Comparison of ENCODE assay signal across 2 cellular contexts in the genomic region with DNA sequence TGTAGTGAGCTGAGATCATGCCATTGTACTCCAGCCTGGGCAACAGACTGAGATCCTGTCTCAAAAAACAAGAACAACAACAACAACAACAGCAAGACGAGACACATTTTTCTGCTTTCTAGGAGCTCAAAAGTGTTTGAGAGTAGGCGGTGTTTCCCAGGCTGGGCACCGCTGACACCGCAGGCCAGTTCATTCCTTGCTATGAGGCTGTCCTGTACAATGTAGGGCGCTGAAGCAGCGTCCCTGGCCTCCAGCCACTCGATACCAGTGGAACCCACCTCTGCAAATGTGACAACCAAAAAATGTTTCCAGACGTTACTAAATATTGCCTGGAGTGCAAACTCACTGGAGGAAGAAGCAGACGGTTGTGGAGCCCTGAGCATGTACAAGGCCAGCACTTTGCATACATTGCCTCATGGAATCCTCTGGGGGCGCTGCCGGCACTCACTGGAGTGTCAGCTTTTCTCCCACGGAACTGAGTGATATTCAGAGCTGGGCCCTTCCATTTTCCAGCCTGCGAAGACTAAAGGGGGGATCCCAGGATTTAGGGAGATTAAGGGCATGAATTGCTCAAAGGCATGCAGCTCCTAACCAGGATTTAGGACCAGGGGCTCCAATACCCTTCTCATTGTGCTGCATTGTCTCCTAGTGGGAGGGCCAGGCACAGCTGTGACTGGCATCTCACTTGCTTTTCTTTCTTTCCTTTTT.
TF ChIP-seq lines count a peak whose summit lies in the region.

No MANE protein-coding gene starts in this region.

TF ChIP-seq in WTC11, 78 proteins besides CTCF, POLR2A, EP300 and RAD21 (continued from another document):
- TF ChIP-seq ATF6 (CRISPR knock-in tag; IDR thresholded peaks at IDR 0.05) = no peak
- TF ChIP-seq SOX15 (CRISPR knock-in tag; IDR thresholded peaks at IDR 0.05) = no peak

TF ChIP-seq in HepG2, 621 proteins besides CTCF, POLR2A, EP300 and RAD21 (continued from another document and continues in another):
- TF ChIP-seq SPEN (CRISPR knock-in tag; IDR thresholded peaks at IDR 0.05; ENCODE audit: low read depth) (0 out of 2 replicates have a peak, but pooled peaks have one; percentile 37), ZFY (CRISPR knock-in tag; IDR thresholded peaks at IDR 0.05) (peak; percentile 32), BCL3 (CRISPR knock-in tag; IDR thresholded peaks at IDR 0.05) (no peak), CBFB (CRISPR knock-in tag; IDR thresholded peaks at IDR 0.05) (no peak), RBFOX2 (IDR thresholded peaks at IDR 0.05; ENCODE audit: low read depth, low read length) (no peak), MIER3 (CRISPR knock-in tag; IDR thresholded peaks at IDR 0.05; ENCODE audit: borderline replicate concordance) (no peak), MED13 (CRISPR knock-in tag; IDR thresholded peaks at IDR 0.05) (no peak), ZNF281 (CRISPR knock-in tag; IDR thresholded peaks at IDR 0.05; ENCODE audit: borderline replicate concordance) (no peak), AGO2 (optimal IDR thresholded peaks at IDR 0.05; ENCODE audit: low read depth, low read length) (no peak), ZFP36L2 (CRISPR knock-in tag; IDR thresholded peaks at IDR 0.05) (no peak), ZFP90 (CRISPR knock-in tag; IDR thresholded peaks at IDR 0.05; ENCODE audit: borderline replicate concordance) (no peak), ZNF674 (CRISPR knock-in tag; IDR thresholded peaks at IDR 0.05; ENCODE audit: low read depth) (no peak), ZSCAN12 (CRISPR knock-in tag; IDR thresholded peaks at IDR 0.05) (no peak), FOSL1 (CRISPR knock-in tag; IDR thresholded peaks at IDR 0.05; ENCODE audit: borderline replicate concordance) (no peak), WIZ (CRISPR knock-in tag; IDR thresholded peaks at IDR 0.05) (no peak), SAP130 (CRISPR knock-in tag; IDR thresholded peaks at IDR 0.05; ENCODE audit: low read depth) (peak; percentile 52), BRD4 (CRISPR knock-in tag; IDR thresholded peaks at IDR 0.05) (no peak), NFE2L1 (CRISPR knock-in tag; IDR thresholded peaks at IDR 0.05; ENCODE audit: borderline replicate concordance) (no peak), TEF (CRISPR knock-in tag; IDR thresholded peaks at IDR 0.05) (no peak), ZNF839 (CRISPR knock-in tag; IDR thresholded peaks at IDR 0.05; ENCODE audit: borderline replicate concordance) (no peak), PCBP2 (optimal IDR thresholded peaks at IDR 0.05; ENCODE audit: low read depth, low read length, poor library complexity, severe bottlenecking) (no peak), BCL6 (CRISPR knock-in tag; IDR thresholded peaks at IDR 0.05) (peak; percentile 43; the same call in 1 of the 2 replicates), HNRNPUL1 (IDR thresholded peaks at IDR 0.05; ENCODE audit: low read depth, low read length) (no peak), SRSF1 (optimal IDR thresholded peaks at IDR 0.05; ENCODE audit: low read depth, low read length) (no peak), FOXA3 (CRISPR knock-in tag; IDR thresholded peaks at IDR 0.05) (0 out of 2 replicates have a peak, but pooled peaks have one; percentile 9), NBN (conservative IDR thresholded peaks at IDR 0.05) (no peak), MBNL3 (CRISPR knock-in tag; conservative IDR thresholded peaks at IDR 0.05) (no peak), ZNF337 (CRISPR knock-in tag; IDR thresholded peaks at IDR 0.05; ENCODE audit: borderline replicate concordance, low read depth) (no peak), ZNF652 (CRISPR knock-in tag; IDR thresholded peaks at IDR 0.05; ENCODE audit: borderline replicate concordance, low read depth) (no peak), KLF12 (CRISPR knock-in tag; IDR thresholded peaks at IDR 0.05; ENCODE audit: borderline replicate concordance) (no peak), HOXA9 (CRISPR knock-in tag; IDR thresholded peaks at IDR 0.05; ENCODE audit: borderline replicate concordance) (no peak), MED8 (CRISPR knock-in tag; IDR thresholded peaks at IDR 0.05; ENCODE audit: insufficient replicate concordance) (no peak), EHMT2 (IDR thresholded peaks at IDR 0.05; ENCODE audit: borderline replicate concordance, low read depth, low read length) (no peak), ZBTB7A (CRISPR knock-in tag; IDR thresholded peaks at IDR 0.05) (no peak), HMG20B (CRISPR knock-in tag; conservative IDR thresholded peaks at IDR 0.05) (no peak), GMEB2 (CRISPR knock-in tag; IDR thresholded peaks at IDR 0.05; ENCODE audit: low read depth) (no peak), STAT5B (CRISPR knock-in tag; IDR thresholded peaks at IDR 0.05) (no peak), ZBTB20 (CRISPR knock-in tag; IDR thresholded peaks at IDR 0.05; ENCODE audit: borderline replicate concordance, low read depth) (no peak), HHEX (CRISPR knock-in tag; IDR thresholded peaks at IDR 0.05) (no peak), MAFK (conservative IDR thresholded peaks at IDR 0.05 in 1 of 2, IDR thresholded peaks at IDR 0.05 in 1 of 2; ENCODE audit: low read length in 2 of 2) (0 out of 4 replicates have a peak, but pooled peaks of 1 of the 2 experiments have one; percentile 10), ATF3 (CRISPR knock-in tag; IDR thresholded peaks at IDR 0.05) (no peak), THAP11 (CRISPR knock-in tag; IDR thresholded peaks at IDR 0.05) (peak; percentile 37; the same call in 1 of the 2 replicates), TBP (CRISPR knock-in tag; IDR thresholded peaks at IDR 0.05) (no peak), ZNF550 (CRISPR knock-in tag; IDR thresholded peaks at IDR 0.05; ENCODE audit: borderline replicate concordance) (no peak)
- TF ChIP-seq, protein P1, sequence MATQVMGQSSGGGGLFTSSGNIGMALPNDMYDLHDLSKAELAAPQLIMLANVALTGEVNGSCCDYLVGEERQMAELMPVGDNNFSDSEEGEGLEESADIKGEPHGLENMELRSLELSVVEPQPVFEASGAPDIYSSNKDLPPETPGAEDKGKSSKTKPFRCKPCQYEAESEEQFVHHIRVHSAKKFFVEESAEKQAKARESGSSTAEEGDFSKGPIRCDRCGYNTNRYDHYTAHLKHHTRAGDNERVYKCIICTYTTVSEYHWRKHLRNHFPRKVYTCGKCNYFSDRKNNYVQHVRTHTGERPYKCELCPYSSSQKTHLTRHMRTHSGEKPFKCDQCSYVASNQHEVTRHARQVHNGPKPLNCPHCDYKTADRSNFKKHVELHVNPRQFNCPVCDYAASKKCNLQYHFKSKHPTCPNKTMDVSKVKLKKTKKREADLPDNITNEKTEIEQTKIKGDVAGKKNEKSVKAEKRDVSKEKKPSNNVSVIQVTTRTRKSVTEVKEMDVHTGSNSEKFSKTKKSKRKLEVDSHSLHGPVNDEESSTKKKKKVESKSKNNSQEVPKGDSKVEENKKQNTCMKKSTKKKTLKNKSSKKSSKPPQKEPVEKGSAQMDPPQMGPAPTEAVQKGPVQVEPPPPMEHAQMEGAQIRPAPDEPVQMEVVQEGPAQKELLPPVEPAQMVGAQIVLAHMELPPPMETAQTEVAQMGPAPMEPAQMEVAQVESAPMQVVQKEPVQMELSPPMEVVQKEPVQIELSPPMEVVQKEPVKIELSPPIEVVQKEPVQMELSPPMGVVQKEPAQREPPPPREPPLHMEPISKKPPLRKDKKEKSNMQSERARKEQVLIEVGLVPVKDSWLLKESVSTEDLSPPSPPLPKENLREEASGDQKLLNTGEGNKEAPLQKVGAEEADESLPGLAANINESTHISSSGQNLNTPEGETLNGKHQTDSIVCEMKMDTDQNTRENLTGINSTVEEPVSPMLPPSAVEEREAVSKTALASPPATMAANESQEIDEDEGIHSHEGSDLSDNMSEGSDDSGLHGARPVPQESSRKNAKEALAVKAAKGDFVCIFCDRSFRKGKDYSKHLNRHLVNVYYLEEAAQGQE (IDR thresholded peaks at IDR 0.05; ENCODE audit: borderline replicate concordance in 1 of 2, low read depth in 1 of 2, low read length in 2 of 2) = no peak
- TF ChIP-seq, protein P2, sequence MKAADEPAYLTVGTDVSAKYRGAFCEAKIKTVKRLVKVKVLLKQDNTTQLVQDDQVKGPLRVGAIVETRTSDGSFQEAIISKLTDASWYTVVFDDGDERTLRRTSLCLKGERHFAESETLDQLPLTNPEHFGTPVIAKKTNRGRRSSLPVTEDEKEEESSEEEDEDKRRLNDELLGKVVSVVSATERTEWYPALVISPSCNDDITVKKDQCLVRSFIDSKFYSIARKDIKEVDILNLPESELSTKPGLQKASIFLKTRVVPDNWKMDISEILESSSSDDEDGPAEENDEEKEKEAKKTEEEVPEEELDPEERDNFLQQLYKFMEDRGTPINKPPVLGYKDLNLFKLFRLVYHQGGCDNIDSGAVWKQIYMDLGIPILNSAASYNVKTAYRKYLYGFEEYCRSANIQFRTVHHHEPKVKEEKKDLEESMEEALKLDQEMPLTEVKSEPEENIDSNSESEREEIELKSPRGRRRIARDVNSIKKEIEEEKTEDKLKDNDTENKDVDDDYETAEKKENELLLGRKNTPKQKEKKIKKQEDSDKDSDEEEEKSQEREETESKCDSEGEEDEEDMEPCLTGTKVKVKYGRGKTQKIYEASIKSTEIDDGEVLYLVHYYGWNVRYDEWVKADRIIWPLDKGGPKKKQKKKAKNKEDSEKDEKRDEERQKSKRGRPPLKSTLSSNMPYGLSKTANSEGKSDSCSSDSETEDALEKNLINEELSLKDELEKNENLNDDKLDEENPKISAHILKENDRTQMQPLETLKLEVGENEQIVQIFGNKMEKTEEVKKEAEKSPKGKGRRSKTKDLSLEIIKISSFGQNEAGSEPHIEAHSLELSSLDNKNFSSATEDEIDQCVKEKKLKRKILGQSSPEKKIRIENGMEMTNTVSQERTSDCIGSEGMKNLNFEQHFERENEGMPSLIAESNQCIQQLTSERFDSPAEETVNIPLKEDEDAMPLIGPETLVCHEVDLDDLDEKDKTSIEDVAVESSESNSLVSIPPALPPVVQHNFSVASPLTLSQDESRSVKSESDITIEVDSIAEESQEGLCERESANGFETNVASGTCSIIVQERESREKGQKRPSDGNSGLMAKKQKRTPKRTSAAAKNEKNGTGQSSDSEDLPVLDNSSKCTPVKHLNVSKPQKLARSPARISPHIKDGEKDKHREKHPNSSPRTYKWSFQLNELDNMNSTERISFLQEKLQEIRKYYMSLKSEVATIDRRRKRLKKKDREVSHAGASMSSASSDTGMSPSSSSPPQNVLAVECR (CRISPR knock-in tag; IDR thresholded peaks at IDR 0.05; ENCODE audit: borderline replicate concordance) = no peak
- TF ChIP-seq, protein P3, sequence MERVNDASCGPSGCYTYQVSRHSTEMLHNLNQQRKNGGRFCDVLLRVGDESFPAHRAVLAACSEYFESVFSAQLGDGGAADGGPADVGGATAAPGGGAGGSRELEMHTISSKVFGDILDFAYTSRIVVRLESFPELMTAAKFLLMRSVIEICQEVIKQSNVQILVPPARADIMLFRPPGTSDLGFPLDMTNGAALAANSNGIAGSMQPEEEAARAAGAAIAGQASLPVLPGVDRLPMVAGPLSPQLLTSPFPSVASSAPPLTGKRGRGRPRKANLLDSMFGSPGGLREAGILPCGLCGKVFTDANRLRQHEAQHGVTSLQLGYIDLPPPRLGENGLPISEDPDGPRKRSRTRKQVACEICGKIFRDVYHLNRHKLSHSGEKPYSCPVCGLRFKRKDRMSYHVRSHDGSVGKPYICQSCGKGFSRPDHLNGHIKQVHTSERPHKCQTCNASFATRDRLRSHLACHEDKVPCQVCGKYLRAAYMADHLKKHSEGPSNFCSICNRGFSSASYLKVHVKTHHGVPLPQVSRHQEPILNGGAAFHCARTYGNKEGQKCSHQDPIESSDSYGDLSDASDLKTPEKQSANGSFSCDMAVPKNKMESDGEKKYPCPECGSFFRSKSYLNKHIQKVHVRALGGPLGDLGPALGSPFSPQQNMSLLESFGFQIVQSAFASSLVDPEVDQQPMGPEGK (CRISPR knock-in tag; IDR thresholded peaks at IDR 0.05) = peak; percentile 18; the same call in 1 of the 2 replicates
